Comparison of ENCODE assay signal across 7 cellular contexts in the genomic region with DNA sequence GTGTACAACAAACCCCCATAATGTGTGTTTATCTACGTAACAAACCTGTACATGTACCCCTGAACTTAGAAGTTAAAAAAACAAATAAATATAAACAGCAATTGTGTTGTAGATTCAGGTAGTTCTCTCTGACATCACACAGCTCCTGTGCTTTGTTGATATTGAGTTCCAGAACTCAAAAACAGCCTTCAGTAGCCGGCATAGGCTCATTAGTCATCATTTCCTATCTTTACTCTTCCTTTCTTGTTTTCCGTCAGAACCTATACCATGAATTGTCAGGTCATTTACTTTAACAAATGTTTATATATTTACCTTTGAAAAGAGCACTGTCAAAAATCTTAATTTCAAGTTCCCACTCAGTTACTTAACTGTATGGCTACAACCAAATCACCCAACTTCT.
"Had no signal": no experiment of that assay in that cellular context is flagged by ENCODE, and none has a peak within 500 bp of the region (broad histone marks: within the 10 kb centered on the region; RNA-seq: fewer than 3 reads in every experiment).

No MANE protein-coding gene starts in this region.

- ATAC-seq: GM23338, K562 had no signal

- H3K4me2 ChIP-seq: GM23338 had no signal

- H2AFZ ChIP-seq: GM23338 had no signal

- H3K27ac Mint-ChIP-seq: GM23338, H9 had no signal

- H3K4me3 ChIP-seq: GM23338, K562 had no signal

- FAIRE-seq: H1, H54, K562 had no signal

- H3K4me3 Mint-ChIP-seq: GM23338, H9 had no signal

- H3K9me3 Mint-ChIP-seq: GM23338, H9 had no signal

- DNase-seq: H9, HCEC 1CT, IMR-90 had no signal
